1 cellular context compared by ENCODE assay signal in the genomic region with DNA sequence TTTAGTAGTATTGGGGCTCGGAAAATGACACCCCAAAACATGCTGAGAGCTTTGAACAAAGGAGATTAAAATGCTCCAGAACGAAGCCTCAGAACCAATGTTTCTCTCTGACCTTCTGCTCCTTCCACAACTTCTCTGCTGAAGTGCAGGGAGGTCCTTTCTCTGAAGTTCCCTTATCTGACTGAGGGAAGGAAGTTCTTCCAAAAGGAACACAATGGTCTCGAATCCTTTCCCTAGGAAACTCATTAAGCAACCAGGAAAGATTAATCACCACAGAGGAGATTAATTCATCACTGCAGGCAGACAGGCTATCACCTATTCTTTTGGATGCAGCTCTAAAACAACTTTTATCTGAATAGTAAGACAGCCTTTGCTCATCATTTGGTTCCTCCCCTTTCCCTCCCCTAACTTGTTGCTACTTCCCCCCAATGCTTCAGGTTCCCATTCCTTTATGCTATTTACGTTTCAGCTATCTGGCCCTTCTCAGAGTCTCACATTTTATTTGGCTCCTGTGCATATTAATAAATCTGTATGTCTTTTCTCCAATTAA.
A peak's percentile ranks its signal among the peaks of the same experiment; 100 is the strongest.
TF ChIP-seq lines count a peak whose summit lies in the region.

No MANE protein-coding gene starts in this region.

TF ChIP-seq in K562, 482 proteins besides CTCF, POLR2A, EP300 and RAD21 (continued from another document):
- TF ChIP-seq MGA (IDR thresholded peaks at IDR 0.05): no peak
- peak; percentile 54; the same call in 1 of the 2 replicates for TF ChIP-seq POLR2AphosphoS5 (IDR thresholded peaks at IDR 0.05; ENCODE audit: control insufficient read depth, insufficient read depth, low read depth, low read length)
- TF ChIP-seq, protein P1, sequence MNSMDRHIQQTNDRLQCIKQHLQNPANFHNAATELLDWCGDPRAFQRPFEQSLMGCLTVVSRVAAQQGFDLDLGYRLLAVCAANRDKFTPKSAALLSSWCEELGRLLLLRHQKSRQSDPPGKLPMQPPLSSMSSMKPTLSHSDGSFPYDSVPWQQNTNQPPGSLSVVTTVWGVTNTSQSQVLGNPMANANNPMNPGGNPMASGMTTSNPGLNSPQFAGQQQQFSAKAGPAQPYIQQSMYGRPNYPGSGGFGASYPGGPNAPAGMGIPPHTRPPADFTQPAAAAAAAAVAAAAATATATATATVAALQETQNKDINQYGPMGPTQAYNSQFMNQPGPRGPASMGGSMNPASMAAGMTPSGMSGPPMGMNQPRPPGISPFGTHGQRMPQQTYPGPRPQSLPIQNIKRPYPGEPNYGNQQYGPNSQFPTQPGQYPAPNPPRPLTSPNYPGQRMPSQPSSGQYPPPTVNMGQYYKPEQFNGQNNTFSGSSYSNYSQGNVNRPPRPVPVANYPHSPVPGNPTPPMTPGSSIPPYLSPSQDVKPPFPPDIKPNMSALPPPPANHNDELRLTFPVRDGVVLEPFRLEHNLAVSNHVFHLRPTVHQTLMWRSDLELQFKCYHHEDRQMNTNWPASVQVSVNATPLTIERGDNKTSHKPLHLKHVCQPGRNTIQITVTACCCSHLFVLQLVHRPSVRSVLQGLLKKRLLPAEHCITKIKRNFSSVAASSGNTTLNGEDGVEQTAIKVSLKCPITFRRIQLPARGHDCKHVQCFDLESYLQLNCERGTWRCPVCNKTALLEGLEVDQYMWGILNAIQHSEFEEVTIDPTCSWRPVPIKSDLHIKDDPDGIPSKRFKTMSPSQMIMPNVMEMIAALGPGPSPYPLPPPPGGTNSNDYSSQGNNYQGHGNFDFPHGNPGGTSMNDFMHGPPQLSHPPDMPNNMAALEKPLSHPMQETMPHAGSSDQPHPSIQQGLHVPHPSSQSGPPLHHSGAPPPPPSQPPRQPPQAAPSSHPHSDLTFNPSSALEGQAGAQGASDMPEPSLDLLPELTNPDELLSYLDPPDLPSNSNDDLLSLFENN (IDR thresholded peaks at IDR 0.05; ENCODE audit: low read depth in 2 of 2, low read length in 2 of 2): no peak
- TF ChIP-seq ZC3H4 (CRISPR knock-in tag; IDR thresholded peaks at IDR 0.05; ENCODE audit: borderline replicate concordance): no peak
- TF ChIP-seq, protein P2, sequence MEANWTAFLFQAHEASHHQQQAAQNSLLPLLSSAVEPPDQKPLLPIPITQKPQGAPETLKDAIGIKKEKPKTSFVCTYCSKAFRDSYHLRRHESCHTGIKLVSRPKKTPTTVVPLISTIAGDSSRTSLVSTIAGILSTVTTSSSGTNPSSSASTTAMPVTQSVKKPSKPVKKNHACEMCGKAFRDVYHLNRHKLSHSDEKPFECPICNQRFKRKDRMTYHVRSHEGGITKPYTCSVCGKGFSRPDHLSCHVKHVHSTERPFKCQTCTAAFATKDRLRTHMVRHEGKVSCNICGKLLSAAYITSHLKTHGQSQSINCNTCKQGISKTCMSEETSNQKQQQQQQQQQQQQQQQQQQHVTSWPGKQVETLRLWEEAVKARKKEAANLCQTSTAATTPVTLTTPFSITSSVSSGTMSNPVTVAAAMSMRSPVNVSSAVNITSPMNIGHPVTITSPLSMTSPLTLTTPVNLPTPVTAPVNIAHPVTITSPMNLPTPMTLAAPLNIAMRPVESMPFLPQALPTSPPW (CRISPR knock-in tag; IDR thresholded peaks at IDR 0.05): no peak
- no peak for TF ChIP-seq C11orf30 (IDR thresholded peaks at IDR 0.05; ENCODE audit: low read depth)
- no peak for TF ChIP-seq ZNF766 (CRISPR knock-in tag; conservative IDR thresholded peaks at IDR 0.05)
- no peak for TF ChIP-seq TSC22D4 (tag; IDR thresholded peaks at IDR 0.05)
- no peak for TF ChIP-seq HINFP (tag; conservative IDR thresholded peaks at IDR 0.05; ENCODE audit: low read depth)
- TF ChIP-seq TRIM25 (IDR thresholded peaks at IDR 0.05; ENCODE audit: borderline replicate concordance): no peak
- TF ChIP-seq ZNF277 (CRISPR knock-in tag; IDR thresholded peaks at IDR 0.05; ENCODE audit: borderline replicate concordance): no peak
- TF ChIP-seq CHCHD3 (CRISPR knock-in tag; IDR thresholded peaks at IDR 0.05): no peak
- no peak for TF ChIP-seq ZNF324 (CRISPR knock-in tag; IDR thresholded peaks at IDR 0.05)
- TF ChIP-seq ID3 (CRISPR knock-in tag; IDR thresholded peaks at IDR 0.05): no peak
- no peak for TF ChIP-seq ID3 (tag; IDR thresholded peaks at IDR 0.05)
